16 cellular contexts compared by ENCODE assay signal in genomic region chr3:64548200-64548889, GRCh38.
DNase-seq lines count a peak whose midpoint lies in the region; ATAC-seq and TF ChIP-seq lines count a peak whose summit lies in the region.
"Had no signal": no experiment of that assay in that cellular context is flagged by ENCODE, and none has a peak within 500 bp of the region (broad histone marks: within the 10 kb centered on the region; RNA-seq: fewer than 3 reads in every experiment).

No MANE protein-coding gene starts in this region.

- H3K4me3 Mint-ChIP-seq in H9: no peak overlapping the region
- H3K4me3 Mint-ChIP-seq: activated T-cell treated with anti-CD3 and anti-CD28 coated beads, Interleukin-2, amount 50 U/mL, for 24 hours; CD4-positive, alpha-beta memory T cell had no signal

- TF ChIP-seq POLR2A in stomach (IDR thresholded peaks at IDR 0.05): no peak

- H3K4me1 Mint-ChIP-seq in H9: peaks cover 0 to 5% of the 10 kb centered on the region in 2 experiments; a peak in 2 of 4 replicates
- H3K4me1 Mint-ChIP-seq: CD4-positive, alpha-beta memory T cell had no signal

- H3K36me3 ChIP-seq in stomach (peaks cover 0 to 18% (median 3%) of the 10 kb centered on the region in 4 donors), A673 (ENCODE audit: insufficient read depth, low read length, poor library complexity, severe bottlenecking) (no peaks in the 10 kb centered on the region)
- H3K36me3 ChIP-seq: SJCRH30 had no signal

- no peak overlapping the region for H2BK15ac ChIP-seq in H9 (ENCODE audit: low read depth, low read length)

- H3K36me3 Mint-ChIP-seq in H9 (ENCODE audit: insufficient read depth in 1 of 3, low read depth in 3 of 3): no peaks in the 10 kb centered on the region; a peak in 1 of 7 replicates
- H3K36me3 Mint-ChIP-seq: CD4-positive, alpha-beta memory T cell had no signal

- DNase-seq in H9 (no peak), coronary artery (ENCODE audit: low spot score) (peak; percentile 88), left lobe of liver (ENCODE audit: low spot score) (peak; percentile 80), stomach (peak; percentile 83), A673 (ENCODE audit: low spot score) (no peak), cerebellar cortex (ENCODE audit: low spot score) (no peak)
- no peak for DNase-seq in stimulated activated CD4-positive, alpha-beta T cell treated with anti-CD3 and anti-CD28 coated beads, Interleukin-4, amount 100 ng/mL, for 1 hour
- DNase-seq: activated T-cell treated with anti-CD3 and anti-CD28 coated beads, Interleukin-2, amount 50 U/mL, for 24 hours; CD4-positive, alpha-beta memory T cell; central memory CD4-positive, alpha-beta T cell; midbrain; NCI-H1105 treated with DMSO at 0.1 percent for 48 hours; NCI-H526 treated with DMSO at 0.1 percent for 48 hours; SJCRH30; spleen had no signal

- H3K9ac ChIP-seq in H9 (ENCODE audit: extremely low read depth, insufficient read length, low read length): no peak overlapping the region

- no peak for TF ChIP-seq CTCF in H9 (conservative IDR thresholded peaks at IDR 0.05)
- no peak for TF ChIP-seq CTCF in coronary artery (IDR thresholded peaks at IDR 0.05)
- no peak for TF ChIP-seq CTCF in stomach (IDR thresholded peaks at IDR 0.05)
- TF ChIP-seq CTCF in A673 (conservative IDR thresholded peaks at IDR 0.05; ENCODE audit: low read depth, low read length): no peak

- no peak overlapping the region for H3K18ac ChIP-seq in H9 (ENCODE audit: insufficient read length, low read depth, low read length)

- no peaks in the 10 kb centered on the region; the same call in 1 of the 2 replicates for H3K4me1 ChIP-seq in H9 (ENCODE audit: insufficient read depth, low read length)
- H3K4me1 ChIP-seq in stomach: peaks cover 0 to 24% (median 15%) of the 10 kb centered on the region in 4 donors
- no peaks in the 10 kb centered on the region for H3K4me1 ChIP-seq in A673 (ENCODE audit: insufficient read depth, low read length, poor library complexity, severe bottlenecking)
- H3K4me1 ChIP-seq: SJCRH30, spleen had no signal

- H3K23me2 ChIP-seq in H9 (ENCODE audit: insufficient read length, low read depth, low read length, poor library complexity, severe bottlenecking): no peaks in the 10 kb centered on the region

- H4K91ac ChIP-seq in H9 (ENCODE audit: insufficient read length, low read depth, low read length): no peak overlapping the region

- H2BK12ac ChIP-seq in H9 (ENCODE audit: insufficient read length, low read depth, low read length): no peak overlapping the region

- no peak overlapping the region for H3K4me2 ChIP-seq in H9 (ENCODE audit: insufficient read depth, insufficient read length, low read length)

- peak overlapping the region; percentile 29; the same call in 1 of the 2 replicates for H3K14ac ChIP-seq in H9 (ENCODE audit: insufficient read depth, low read length)

- H3K27me3 Mint-ChIP-seq in H9 (ENCODE audit: low read depth): peaks cover 3% of the 10 kb centered on the region; the same call in 1 of the 2 replicates
- H3K27me3 Mint-ChIP-seq: activated T-cell treated with anti-CD3 and anti-CD28 coated beads, Interleukin-2, amount 50 U/mL, for 24 hours; CD4-positive, alpha-beta memory T cell had no signal

- H2AK5ac ChIP-seq in H9 (ENCODE audit: insufficient read length, low read length): no peak overlapping the region

- CTCF ChIA-PET in A673 (lab: Charles Lee): interaction anchor here (0.6 kb wide), 1 partner anchor 204 kb away, joined by 3 read pairs; no protein-coding TSS in a partner anchor

- H3K9me3 ChIP-seq in H9 (ENCODE audit: control insufficient read depth, low read depth, low read length) (no peaks in the 10 kb centered on the region), stomach (no peaks in the 10 kb centered on the region), A673 (ENCODE audit: low read depth, low read length, poor library complexity, severe bottlenecking) (no peaks in the 10 kb centered on the region)
- H3K9me3 ChIP-seq: SJCRH30 had no signal

- H3T11ph ChIP-seq in H9 (ENCODE audit: low read length): no peak overlapping the region

- H3K27me3 ChIP-seq in H9 (ENCODE audit: insufficient read depth, low read length) (no peaks in the 10 kb centered on the region), stomach (no peaks in the 10 kb centered on the region), A673 (replicated peaks; ENCODE audit: insufficient read depth, low read depth, low read length, poor library complexity) (no peaks in the 10 kb centered on the region)
- H3K27me3 ChIP-seq: SJCRH30, spleen had no signal

- H3K56ac ChIP-seq in H9 (ENCODE audit: insufficient read length, low read depth, low read length): no peak overlapping the region

- H3K79me1 ChIP-seq in H9 (ENCODE audit: insufficient read depth, low read depth, low read length, poor library complexity, severe bottlenecking): no peaks in the 10 kb centered on the region

- no peak overlapping the region for H2BK120ac ChIP-seq in H9 (ENCODE audit: low read depth, low read length, poor library complexity, severe bottlenecking)

- H3K4me3 ChIP-seq in coronary artery (no peak overlapping the region), stomach (no peak overlapping the region), A673 (ENCODE audit: low read depth, low read length, poor library complexity, severe bottlenecking) (no peak overlapping the region)
- H3K4me3 ChIP-seq: SJCRH30, spleen had no signal

- H3K4ac ChIP-seq in H9 (ENCODE audit: low read depth, low read length): no peak overlapping the region

- TF ChIP-seq EP300 in stomach (IDR thresholded peaks at IDR 0.05): no peak

- no peak overlapping the region for H3K27ac ChIP-seq in H9 (ENCODE audit: insufficient read length, low read depth, low read length)
- H3K27ac ChIP-seq in coronary artery: peak overlapping the region; percentile 22 to 78
- peak overlapping the region in 4 of 5 donors; percentile 3 to 78 (median 40) for H3K27ac ChIP-seq in stomach
- no peak overlapping the region for H3K27ac ChIP-seq in A673 (ENCODE audit: low read depth, low read length, poor library complexity, severe bottlenecking)
- H3K27ac ChIP-seq: SJCRH30, spleen had no signal

- no peak overlapping the region for H4K5ac ChIP-seq in H9 (ENCODE audit: insufficient read length, low read depth, low read length)

- BruUV-seq in A673 (replicated peaks; lab: Mats Ljungman, UMichigan): no TSS peak

- intact Hi-C loops in stomach (cut with DNase I; ENCODE audit: low total_unique reads): no loop called here
- intact Hi-C loops in A673 (cut with micrococcal nuclease; ENCODE audit: unreplicated experiment): no loop called here

- H4K8ac ChIP-seq in H9 (replicated peaks; ENCODE audit: insufficient read length, low read depth, low read length): no peak overlapping the region

- no peaks in the 10 kb centered on the region for H4K20me1 ChIP-seq in H9 (ENCODE audit: control insufficient read depth, insufficient read depth, insufficient read length)

- no peak overlapping the region for H2BK5ac ChIP-seq in H9 (ENCODE audit: insufficient read length, low read length)

- WGBS in H9 (ENCODE audit: extremely low coverage, insufficient read length, low lambda C conversion rate): no CpG with 5 or more reads among the region's 6 CpGs
- 25 to 42% (median 32%) methylated on average over 6 of the region's 6 CpGs for WGBS in stomach, 5 donors

- no peak overlapping the region for H2BK20ac ChIP-seq in H9 (ENCODE audit: low read depth, low read length, poor library complexity, severe bottlenecking)

- no peak overlapping the region for H3K23ac ChIP-seq in H9 (ENCODE audit: insufficient read length, low read depth, low read length)

- peaks cover 0 to 3% of the 10 kb centered on the region in 2 experiments; a peak in 1 of 5 replicates for H3K9me3 Mint-ChIP-seq in H9

- H2AFZ ChIP-seq in H9 (ENCODE audit: low read length): no peak overlapping the region

- H3K27ac Mint-ChIP-seq in H9: no peak overlapping the region
- H3K27ac Mint-ChIP-seq: activated T-cell treated with anti-CD3 and anti-CD28 coated beads, Interleukin-2, amount 50 U/mL, for 24 hours; CD4-positive, alpha-beta memory T cell had no signal

- POLR2A ChIA-PET in A673 (lab: Charles Lee; ENCODE audit: low non-redundant PET): no interaction called here

- H3K79me2 ChIP-seq in H9 (ENCODE audit: insufficient read depth, low read length): no peaks in the 10 kb centered on the region

- peak; percentile 89 for ATAC-seq in left lobe of liver
- ATAC-seq in HG02885 (IDR thresholded peaks at IDR 0.05; ENCODE audit: poor library complexity, unreplicated experiment): no peak

Comparison
In these comparisons a context has a peak if more than half of its experiments do, and no peak if none do; other contexts are left out.
1. DNase-seq: peak in coronary artery (single experiment), left lobe of liver (single experiment) and stomach (single experiment); none in H9 (single experiment), A673 (single experiment), stimulated activated CD4-positive, alpha-beta T cell treated with anti-CD3 and anti-CD28 coated beads, Interleukin-4, amount 100 ng/mL, for 1 hour (single experiment) and cerebellar cortex (single experiment).
2. H3K27ac ChIP-seq: peak in coronary artery (2 of 2) and stomach (4 of 5); none in H9 (single experiment) and A673 (single experiment).